10 cellular contexts compared by ENCODE assay signal in genomic region chr3:171457263-171458055, GRCh38. TPM values are rescaled to one million over a fixed set of nuclear protein-coding genes. Genes with fewer than 3 reads are reported as not detected.
DNase-seq lines count a peak whose midpoint lies in the region; ATAC-seq and TF ChIP-seq lines count a peak whose summit lies in the region.
"Had no signal": no experiment of that assay in that cellular context is flagged by ENCODE, and none has a peak within 500 bp of the region (broad histone marks: within the 10 kb centered on the region; RNA-seq: fewer than 3 reads in every experiment).

No MANE protein-coding gene starts in this region.

- H3K4me1 ChIP-seq in breast epithelium (no peaks in the 10 kb centered on the region), mammary epithelial cell (ENCODE audit: insufficient read depth, low read length) (peaks cover 10% of the 10 kb centered on the region), tibial artery (peaks cover 0 to 25% (median 8%) of the 10 kb centered on the region in 4 donors)

- H3K9me3 ChIP-seq in breast epithelium (no peaks in the 10 kb centered on the region), mammary epithelial cell (replicated peaks; ENCODE audit: insufficient read depth, low read length) (no peaks in the 10 kb centered on the region), tibial artery (no peaks in the 10 kb centered on the region)

- WGBS in mammary epithelial cell (ENCODE audit: low coverage, missing lambda C conversion rate) = 97% methylated on average over 9 of the region's 10 CpGs

- peak overlapping the region; percentile 95 for H3K4me3 Mint-ChIP-seq in memory B cell

- no TSS peak for BruUV-seq in mammary epithelial cell (replicated peaks; lab: Mats Ljungman, UMichigan)

- H3K27ac ChIP-seq in breast epithelium (peak overlapping the region in 1 of 2 donors; percentile 46), mammary epithelial cell (ENCODE audit: insufficient read depth, low read depth, low read length) (no peak overlapping the region), caudate nucleus (ENCODE audit: low read depth, low read length) (peak overlapping the region; percentile 70), tibial artery (peak overlapping the region; percentile 32 to 77)
- H3K27ac ChIP-seq: SK-N-MC had no signal

- no peak for ATAC-seq in memory B cell (ENCODE audit: low read depth)
- ATAC-seq: HepG2 had no signal

- DNase-seq in breast epithelium (ENCODE audit: low spot score in 2 of 2) (no peak), mammary epithelial cell (no peak), caudate nucleus (lab: John Stamatoyannopoulos, UW) (peak in 14 of 61 donors; percentile 25 to 68 (median 52)), memory B cell (ENCODE audit: low spot score in 2 of 2) (no peak), tibial artery (no peak), 8988T (no peak), NCI-H187 (lab: John Stamatoyannopoulos, UW) (no peak), NCI-H524 treated with DMSO at 0.1 percent for 48 hours (lab: John Stamatoyannopoulos, UW) (no peak)

- peaks cover under 1% of the 10 kb centered on the region for H3K9me3 Mint-ChIP-seq in memory B cell

- TF ChIP-seq CTCF in breast epithelium (IDR thresholded peaks at IDR 0.05) (no peak), mammary epithelial cell (conservative IDR thresholded peaks at IDR 0.05 in 1 of 2, IDR thresholded peaks at IDR 0.05 in 1 of 2; ENCODE audit: extremely low read depth in 1 of 2, insufficient read depth in 1 of 2, low read depth in 1 of 2, low read length in 2 of 2) (no peak), tibial artery (IDR thresholded peaks at IDR 0.05) (no peak)

- in situ Hi-C loops in mammary epithelial cell (cut with MboI; ENCODE audit: low sequenced_read_pairs in 2 of 2) = no loop called here

- peaks cover 24% of the 10 kb centered on the region for H3K4me1 Mint-ChIP-seq in memory B cell

- no peaks in the 10 kb centered on the region for H3K27me3 Mint-ChIP-seq in memory B cell

- intact Hi-C loops in breast epithelium (cut with DNase I; ENCODE audit: low total_unique reads) = no loop called here
- intact Hi-C loops in mammary epithelial cell (cut with micrococcal nuclease) = loop anchor here (2.0 kb wide), 1 partner anchor 173 kb away; no protein-coding TSS in a partner anchor
- intact Hi-C loops in tibial artery (cut with DNase I; ENCODE audit: low total_unique reads) = loop anchor here (10.0 kb wide), 1 partner anchor 113 kb away; no protein-coding TSS in a partner anchor

- no peaks in the 10 kb centered on the region for H3K36me3 Mint-ChIP-seq in memory B cell

- no peak for TF ChIP-seq POLR2A in breast epithelium (IDR thresholded peaks at IDR 0.05)

- CTCF ChIA-PET in mammary epithelial cell (lab: Charles Lee; ENCODE audit: low non-redundant PET) = no interaction called here

- no peak overlapping the region for H2AFZ ChIP-seq in mammary epithelial cell (ENCODE audit: low read depth, low read length)

- dilution Hi-C loops in mammary epithelial cell (cut with HindIII; ENCODE audit: low sequenced_read_pairs) = no loop called here

- no peak overlapping the region for H3K9ac ChIP-seq in mammary epithelial cell (ENCODE audit: insufficient read depth, low read length)

- no peak overlapping the region for H3K4me2 ChIP-seq in mammary epithelial cell (ENCODE audit: insufficient read depth, low read depth, low read length)

- no peak overlapping the region for H3K27ac Mint-ChIP-seq in memory B cell

- peaks cover 31% of the 10 kb centered on the region for H3K79me2 ChIP-seq in mammary epithelial cell (ENCODE audit: insufficient read depth, low read length)

- H3K36me3 ChIP-seq in breast epithelium (no peaks in the 10 kb centered on the region), mammary epithelial cell (ENCODE audit: insufficient read depth, low read length) (no peaks in the 10 kb centered on the region), tibial artery (no peaks in the 10 kb centered on the region)

- H3K27me3 ChIP-seq in breast epithelium (no peaks in the 10 kb centered on the region), mammary epithelial cell (ENCODE audit: insufficient read depth, low read length) (no peaks in the 10 kb centered on the region), tibial artery (no peaks in the 10 kb centered on the region)

- H4K20me1 ChIP-seq in mammary epithelial cell (ENCODE audit: insufficient read depth, low read length) = no peaks in the 10 kb centered on the region

- H3K4me3 ChIP-seq in breast epithelium = peak overlapping the region in 2 of 3 donors; percentile 81 to 92
- H3K4me3 ChIP-seq in mammary epithelial cell (replicated peaks in 1 of 3; ENCODE audit: insufficient read depth in 1 of 3, low read depth in 2 of 3, low read length in 3 of 3) = no peak overlapping the region
- H3K4me3 ChIP-seq in tibial artery = peak overlapping the region; percentile 83 to 92
- H3K4me3 ChIP-seq: SK-N-MC had no signal

RNA-seq across cellular contexts. Expression of gene TNIK, which starts 2.7 kb away (rescaled TPM):
- total RNA-seq in breast epithelium (10 to 100 TPM in 2 of 3 donors, 1 to 10 TPM in 1; 7.4 to 17.6 (median 10.2) TPM), mammary epithelial cell (1 to 10 TPM; 7.5 to 9.7 TPM)
- 3.5 TPM for polyA plus RNA-seq in mammary epithelial cell
- polyA minus RNA-seq in mammary epithelial cell = 76.6 TPM

Comparison
In these comparisons a context has a peak if more than half of its experiments do, and no peak if none do; other contexts are left out.
1. H3K4me3 ChIP-seq: peak in breast epithelium (2 of 3) and tibial artery (2 of 2); none in mammary epithelial cell (0 of 3).